In genomic region chr12:103657331-103657730, GRCh38 we compare ENCODE assay signal across 20 cellular contexts.
DNase-seq lines count a peak whose midpoint lies in the region; ATAC-seq and TF ChIP-seq lines count a peak whose summit lies in the region.
"Had no signal": no experiment of that assay in that cellular context is flagged by ENCODE, and none has a peak within 500 bp of the region (broad histone marks: within the 10 kb centered on the region; RNA-seq: fewer than 3 reads in every experiment).

No MANE protein-coding gene starts in this region.

- TF ChIP-seq CTCF in fibroblast of the aortic adventitia (IDR thresholded peaks at IDR 0.05; ENCODE audit: insufficient read depth, low read length) = no peak

- no peaks in the 10 kb centered on the region for H3K9me3 Mint-ChIP-seq in activated naive CD8-positive, alpha-beta T cell (ENCODE audit: low read depth)
- no peaks in the 10 kb centered on the region for H3K9me3 Mint-ChIP-seq in activated naive CD8-positive, alpha-beta T cell treated with anti-CD3 and anti-CD28 coated beads for 36 hours
- H3K9me3 Mint-ChIP-seq in activated naive CD8-positive, alpha-beta T cell treated with anti-CD3 and anti-CD28 coated beads, Interleukin-2, amount 50 U/mL, for 24 hours = no peaks in the 10 kb centered on the region
- no peaks in the 10 kb centered on the region for H3K9me3 Mint-ChIP-seq in activated T-helper 1 cell treated with anti-CD3 and anti-CD28 coated beads, Interleukin-12 subunit alpha, Interleukin-12 subunit beta, Interleukin-2, Interleukin-4 antibody, amounts not matched to agents 30 ng/mL and 10 ng/mL and 1 ng/mL, durations not matched to agents 14 hours and 24 hours and 36 hours
- H3K9me3 Mint-ChIP-seq: central memory CD8-positive, alpha-beta T cell; T-helper 2 cell treated with Interferon-gamma antibody and Interleukin-4, amounts not matched to agents 5 μg/mL and 100 μg/mL, for 36 hours; type B pancreatic cell had no signal

- H3K4me3 ChIP-seq in fibroblast of the aortic adventitia (ENCODE audit: low read depth, low read length) = no peak overlapping the region
- H3K4me3 ChIP-seq: adrenal gland, BLaER1 had no signal

- no peaks in the 10 kb centered on the region for H3K36me3 Mint-ChIP-seq in activated naive CD8-positive, alpha-beta T cell
- H3K36me3 Mint-ChIP-seq in activated naive CD8-positive, alpha-beta T cell treated with anti-CD3 and anti-CD28 coated beads for 36 hours = no peaks in the 10 kb centered on the region
- H3K36me3 Mint-ChIP-seq in activated naive CD8-positive, alpha-beta T cell treated with anti-CD3 and anti-CD28 coated beads, Interleukin-2, amount 50 U/mL, for 24 hours (ENCODE audit: low read depth) = no peaks in the 10 kb centered on the region
- no peaks in the 10 kb centered on the region for H3K36me3 Mint-ChIP-seq in activated T-helper 1 cell treated with anti-CD3 and anti-CD28 coated beads, Interleukin-12 subunit alpha, Interleukin-12 subunit beta, Interleukin-2, Interleukin-4 antibody, amounts not matched to agents 30 ng/mL and 10 ng/mL and 1 ng/mL, durations not matched to agents 14 hours and 24 hours and 36 hours (ENCODE audit: low read depth)
- H3K36me3 Mint-ChIP-seq: type B pancreatic cell had no signal

- peak overlapping the region; percentile 6 for H3K4me3 Mint-ChIP-seq in activated naive CD8-positive, alpha-beta T cell
- H3K4me3 Mint-ChIP-seq in activated naive CD8-positive, alpha-beta T cell treated with anti-CD3 and anti-CD28 coated beads for 36 hours = no peak overlapping the region
- H3K4me3 Mint-ChIP-seq in activated naive CD8-positive, alpha-beta T cell treated with anti-CD3 and anti-CD28 coated beads, Interleukin-2, amount 50 U/mL, for 24 hours = no peak overlapping the region
- no peak overlapping the region for H3K4me3 Mint-ChIP-seq in activated T-helper 1 cell treated with anti-CD3 and anti-CD28 coated beads, Interleukin-12 subunit alpha, Interleukin-12 subunit beta, Interleukin-2, Interleukin-4 antibody, amounts not matched to agents 30 ng/mL and 10 ng/mL and 1 ng/mL, durations not matched to agents 14 hours and 24 hours and 36 hours
- H3K4me3 Mint-ChIP-seq: central memory CD8-positive, alpha-beta T cell; T-helper 2 cell treated with Interferon-gamma antibody and Interleukin-4, amounts not matched to agents 5 μg/mL and 100 μg/mL, for 36 hours; type B pancreatic cell had no signal

- intact Hi-C loops in activated T-helper 1 cell treated with anti-CD3 and anti-CD28 coated beads, Interleukin-12 subunit alpha, Interleukin-12 subunit beta, Interleukin-2, Interleukin-4 antibody, amounts not matched to agents 30 ng/mL and 10 ng/mL and 1 ng/mL, durations not matched to agents 14 hours and 24 hours and 36 hours (cut with micrococcal nuclease) = no loop called here

- peak; percentile 77 for ATAC-seq in activated naive CD8-positive, alpha-beta T cell treated with anti-CD3 and anti-CD28 coated beads, Interleukin-2, amount 50 U/mL, for 24 hours
- ATAC-seq: left ventricle myocardium superior had no signal

- H3K27ac Mint-ChIP-seq in activated naive CD8-positive, alpha-beta T cell = no peak overlapping the region
- no peak overlapping the region for H3K27ac Mint-ChIP-seq in activated naive CD8-positive, alpha-beta T cell treated with anti-CD3 and anti-CD28 coated beads for 36 hours
- H3K27ac Mint-ChIP-seq in activated naive CD8-positive, alpha-beta T cell treated with anti-CD3 and anti-CD28 coated beads, Interleukin-2, amount 50 U/mL, for 24 hours = no peak overlapping the region
- H3K27ac Mint-ChIP-seq in activated T-helper 1 cell treated with anti-CD3 and anti-CD28 coated beads, Interleukin-12 subunit alpha, Interleukin-12 subunit beta, Interleukin-2, Interleukin-4 antibody, amounts not matched to agents 30 ng/mL and 10 ng/mL and 1 ng/mL, durations not matched to agents 14 hours and 24 hours and 36 hours = no peak overlapping the region
- H3K27ac Mint-ChIP-seq: T-helper 2 cell treated with Interferon-gamma antibody and Interleukin-4, amounts not matched to agents 5 μg/mL and 100 μg/mL, for 36 hours; type B pancreatic cell had no signal

- peaks cover 27% of the 10 kb centered on the region for H3K4me1 Mint-ChIP-seq in activated naive CD8-positive, alpha-beta T cell (ENCODE audit: low read depth)
- peaks cover 12% of the 10 kb centered on the region for H3K4me1 Mint-ChIP-seq in activated naive CD8-positive, alpha-beta T cell treated with anti-CD3 and anti-CD28 coated beads for 36 hours
- peaks cover 10% of the 10 kb centered on the region for H3K4me1 Mint-ChIP-seq in activated naive CD8-positive, alpha-beta T cell treated with anti-CD3 and anti-CD28 coated beads, Interleukin-2, amount 50 U/mL, for 24 hours
- no peaks in the 10 kb centered on the region for H3K4me1 Mint-ChIP-seq in activated T-helper 1 cell treated with anti-CD3 and anti-CD28 coated beads, Interleukin-12 subunit alpha, Interleukin-12 subunit beta, Interleukin-2, Interleukin-4 antibody, amounts not matched to agents 30 ng/mL and 10 ng/mL and 1 ng/mL, durations not matched to agents 14 hours and 24 hours and 36 hours (ENCODE audit: low read depth)
- H3K4me1 Mint-ChIP-seq: central memory CD8-positive, alpha-beta T cell had no signal

- H3K27me3 Mint-ChIP-seq in activated naive CD8-positive, alpha-beta T cell = no peaks in the 10 kb centered on the region
- no peaks in the 10 kb centered on the region for H3K27me3 Mint-ChIP-seq in activated naive CD8-positive, alpha-beta T cell treated with anti-CD3 and anti-CD28 coated beads for 36 hours
- peaks cover 2% of the 10 kb centered on the region for H3K27me3 Mint-ChIP-seq in activated naive CD8-positive, alpha-beta T cell treated with anti-CD3 and anti-CD28 coated beads, Interleukin-2, amount 50 U/mL, for 24 hours
- peaks cover 2% of the 10 kb centered on the region for H3K27me3 Mint-ChIP-seq in activated T-helper 1 cell treated with anti-CD3 and anti-CD28 coated beads, Interleukin-12 subunit alpha, Interleukin-12 subunit beta, Interleukin-2, Interleukin-4 antibody, amounts not matched to agents 30 ng/mL and 10 ng/mL and 1 ng/mL, durations not matched to agents 14 hours and 24 hours and 36 hours (ENCODE audit: insufficient read depth)

- no peak for DNase-seq in activated naive CD8-positive, alpha-beta T cell treated with anti-CD3 and anti-CD28 coated beads for 36 hours
- no peak for DNase-seq in activated naive CD8-positive, alpha-beta T cell treated with anti-CD3 and anti-CD28 coated beads, Interleukin-2, amount 50 U/mL, for 24 hours
- DNase-seq in fibroblast of the aortic adventitia (ENCODE audit: low read depth) = peak; percentile 37
- no peak for DNase-seq in activated T-helper 1 cell treated with anti-CD3 and anti-CD28 coated beads, Interleukin-12 subunit alpha, Interleukin-12 subunit beta, Interleukin-2, Interleukin-4 antibody, amounts not matched to agents 30 ng/mL and 10 ng/mL and 1 ng/mL, durations not matched to agents 14 hours and 24 hours and 36 hours (ENCODE audit: low spot score)
- DNase-seq in NK-92 (lab: John Stamatoyannopoulos, UW; ENCODE audit: unreplicated experiment) = no peak
- DNase-seq in EL = no peak
- no peak for DNase-seq in AG08396 (ENCODE audit: low spot score)
- DNase-seq: activated CD8-positive, alpha-beta memory T cell treated with anti-CD3 and anti-CD28 coated beads, Interleukin-2, amount 50 U/mL, for 48 hours; activated effector memory CD4-positive, alpha-beta T cell treated with Interleukin-2 at 50 U/mL for 16 hours; adrenal gland; Calu3; left ventricle myocardium superior; NCI-H1694 treated with DMSO at 0.1 percent for 48 hours; SK-N-SH; stimulated activated CD4-positive, alpha-beta T cell treated with anti-CD3 and anti-CD28 coated beads, Interleukin-4, amount 100 ng/mL, for 4 hours had no signal
